In the genomic region with DNA sequence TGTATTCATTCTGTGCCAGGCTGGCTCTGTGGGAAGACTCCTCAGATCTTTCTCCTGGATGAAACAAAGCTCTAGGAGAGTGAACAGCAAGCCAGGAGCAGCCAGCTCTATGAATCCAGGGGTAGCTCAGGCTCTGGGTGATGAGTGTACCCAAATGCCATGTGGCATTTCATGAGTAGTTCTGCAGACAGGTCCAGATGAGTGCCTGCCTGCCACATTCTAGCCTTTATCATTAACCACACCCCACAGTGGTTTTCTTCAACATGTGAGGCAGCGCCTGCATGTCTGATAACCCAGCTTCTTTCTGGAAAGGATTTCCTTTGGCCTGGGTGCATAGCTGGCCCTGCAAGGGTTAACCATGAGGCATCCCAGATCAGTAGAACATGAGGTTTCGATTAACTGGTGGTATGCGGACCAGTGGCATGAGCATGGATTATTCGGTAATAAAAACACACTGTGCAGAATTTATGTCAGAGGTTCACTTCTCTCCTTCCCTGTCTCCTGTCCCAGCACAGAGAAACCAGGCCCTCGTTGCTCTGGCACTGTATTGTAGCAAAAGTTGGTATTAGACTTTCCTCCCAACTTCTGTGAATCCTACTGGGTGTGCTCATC, we compare ENCODE assay signal across 24 cellular contexts.
DNase-seq lines count a peak whose midpoint lies in the region; FAIRE-seq and TF ChIP-seq lines count a peak whose summit lies in the region.
"Had no signal": no experiment of that assay in that cellular context is flagged by ENCODE, and none has a peak within 500 bp of the region (broad histone marks: within the 10 kb centered on the region; RNA-seq: fewer than 3 reads in every experiment).

No MANE protein-coding gene starts in this region.

- no peaks in the 10 kb centered on the region for H3K36me3 Mint-ChIP-seq in type B pancreatic cell
- H3K36me3 Mint-ChIP-seq: CD4-positive, CD25-positive, alpha-beta regulatory T cell had no signal

- H3K4me3 ChIP-seq in Jurkat, Clone E6-1 (ENCODE audit: low read length) = no peak overlapping the region
- H3K4me3 ChIP-seq in WERI-Rb-1 (ENCODE audit: low read depth, low read length) = no peak overlapping the region
- no peak overlapping the region for H3K4me3 ChIP-seq in fibroblast of villous mesenchyme (ENCODE audit: low read depth, low read length)
- H3K4me3 ChIP-seq in adrenal gland = no peak overlapping the region
- H3K4me3 ChIP-seq: GM23338, SJSA1 had no signal

- no peaks in the 10 kb centered on the region for H3K27me3 Mint-ChIP-seq in type B pancreatic cell
- H3K27me3 Mint-ChIP-seq: B cell; CD4-positive, CD25-positive, alpha-beta regulatory T cell had no signal

- peaks cover 0 to 12% of the 10 kb centered on the region in 2 donors for H3K4me1 ChIP-seq in adrenal gland (replicated peaks in 1 of 2)
- H3K4me1 ChIP-seq: Caco-2 had no signal

- peak overlapping the region; percentile 33 for H3K27ac Mint-ChIP-seq in type B pancreatic cell
- H3K27ac Mint-ChIP-seq: B cell; CD4-positive, CD25-positive, alpha-beta regulatory T cell; GM23338; HFFc6 had no signal

- H3K27ac ChIP-seq in WERI-Rb-1 (peak overlapping the region; percentile 55), adrenal gland (no peak overlapping the region)
- H3K27ac ChIP-seq: KMS-11, SJSA1 had no signal

- TF ChIP-seq CTCF in WERI-Rb-1 (IDR thresholded peaks at IDR 0.05; ENCODE audit: low read depth, low read length) (no peak), fibroblast of villous mesenchyme (IDR thresholded peaks at IDR 0.05; ENCODE audit: insufficient read depth, low read depth, low read length) (no peak), type B pancreatic cell (conservative IDR thresholded peaks at IDR 0.05) (no peak), adrenal gland (IDR thresholded peaks at IDR 0.05) (no peak)

- DNase-seq in Jurkat, Clone E6-1 (ENCODE audit: low read depth, low spot score) = peak; percentile 18
- DNase-seq in WERI-Rb-1 (no peak), fibroblast of villous mesenchyme (ENCODE audit: low read depth) (peak; percentile 6), type B pancreatic cell (ENCODE audit: extremely low spot score, unreplicated experiment) (no peak), adrenal gland (no peak), GM12892 (ENCODE audit: insufficient read length) (no peak)
- no peak for DNase-seq in activated CD8-positive, alpha-beta memory T cell treated with anti-CD3 and anti-CD28 coated beads for 24 hours
- DNase-seq: ACHN; Caco-2; CD4-positive, CD25-positive, alpha-beta regulatory T cell; DMS153; HFFc6; NCI-H1048; NCI-H1436 treated with DMSO at 0.1 percent for 48 hours; NCI-H2029 treated with DMSO at 0.1 percent for 48 hours; NCI-H2171 treated with DMSO at 0.1 percent for 48 hours; NCI-H748 treated with DMSO at 0.1 percent for 48 hours; PC-3 had no signal

- H3K9me3 ChIP-seq in WERI-Rb-1 (ENCODE audit: severe bottlenecking) (peaks cover 3% of the 10 kb centered on the region), adrenal gland (replicated peaks in 1 of 3) (no peaks in the 10 kb centered on the region)
- H3K9me3 ChIP-seq: Caco-2, SJSA1 had no signal

- TF ChIP-seq POLR2A in adrenal gland (IDR thresholded peaks at IDR 0.05) (no peak), GM12892 (IDR thresholded peaks at IDR 0.05; ENCODE audit: low read depth, low read length) (no peak)

- peaks cover 6% of the 10 kb centered on the region for H3K9me3 Mint-ChIP-seq in type B pancreatic cell

- intact Hi-C loops in adrenal gland (cut with DNase I) = no loop called here

- H3K4me3 Mint-ChIP-seq in type B pancreatic cell = no peak overlapping the region
- H3K4me3 Mint-ChIP-seq: B cell; CD4-positive, CD25-positive, alpha-beta regulatory T cell; GM23338; HFFc6 had no signal

- WGBS in adrenal gland, 4 donors = 76 to 79% (median 78%) methylated on average over 5 of the region's 5 CpGs

- no peaks in the 10 kb centered on the region for H3K27me3 ChIP-seq in WERI-Rb-1 (ENCODE audit: insufficient read depth, low read depth, severe bottlenecking)
- H3K27me3 ChIP-seq in adrenal gland = no peaks in the 10 kb centered on the region
- H3K27me3 ChIP-seq: SJSA1 had no signal

- H3K4me1 Mint-ChIP-seq in type B pancreatic cell (ENCODE audit: unreplicated experiment) = peaks cover 30% of the 10 kb centered on the region
- H3K4me1 Mint-ChIP-seq: B cell had no signal

- H3K36me3 ChIP-seq in WERI-Rb-1 (no peaks in the 10 kb centered on the region), adrenal gland (replicated peaks in 1 of 2) (no peaks in the 10 kb centered on the region)
- H3K36me3 ChIP-seq: SJSA1 had no signal

- no peak for FAIRE-seq in GM12892 (lab: Jason Lieb, UNC)
- FAIRE-seq: GM18507, HepG2 had no signal

Comparison
In these comparisons a context has a peak if more than half of its experiments do, and no peak if none do; other contexts are left out.
1. DNase-seq: peak in Jurkat, Clone E6-1 (single experiment) and fibroblast of villous mesenchyme (single experiment); none in WERI-Rb-1 (single experiment), type B pancreatic cell (single experiment), adrenal gland (0 of 7), GM12892 (single experiment) and activated CD8-positive, alpha-beta memory T cell treated with anti-CD3 and anti-CD28 coated beads for 24 hours (single experiment).